Comparison of ENCODE assay signal across 8 cellular contexts in genomic region chr3:149657458-149657795, GRCh38. TPM values are rescaled to one million over a fixed set of nuclear protein-coding genes. Genes with fewer than 3 reads are reported as not detected.
A peak's percentile ranks its signal among the peaks of the same experiment; 100 is the strongest.
DNase-seq lines count a peak whose midpoint lies in the region; ATAC-seq and TF ChIP-seq lines count a peak whose summit lies in the region.

No MANE protein-coding gene starts in this region.

- TF ChIP-seq RAD21 in SK-N-SH (IDR thresholded peaks at IDR 0.05; ENCODE audit: low read length) = no peak

- no peaks in the 10 kb centered on the region for H3K9me3 ChIP-seq in SK-N-SH

- H3K4me3 ChIP-seq in SK-N-SH (ENCODE audit: low read depth in 2 of 2, low read length in 1 of 2) = peak overlapping the region; percentile 67 to 75

- H3K9me2 ChIP-seq in SK-N-SH = no peaks in the 10 kb centered on the region

- H3K4me1 ChIP-seq in SK-N-SH (ENCODE audit: control insufficient read depth in 1 of 2, insufficient read depth in 2 of 2, low read depth in 1 of 2, low read length in 1 of 2) = peaks cover 4 to 31% of the 10 kb centered on the region in 2 experiments; a peak in 2 of 4 replicates

- peaks cover 29% of the 10 kb centered on the region for H4K20me1 ChIP-seq in SK-N-SH (ENCODE audit: insufficient read depth)

- peaks cover 0 to 15% of the 10 kb centered on the region in 2 experiments for H3K36me3 ChIP-seq in SK-N-SH (replicated peaks in 1 of 2; ENCODE audit: control insufficient read depth in 1 of 2, insufficient read depth in 2 of 2, low read length in 1 of 2)

- peak overlapping the region; percentile 81 to 93 for H3K27ac ChIP-seq in SK-N-SH (ENCODE audit: low read depth in 2 of 2, low read length in 1 of 2)
- H3K27ac ChIP-seq in epithelial cell of prostate = peak overlapping the region; percentile 88

- H3K4me2 ChIP-seq in SK-N-SH = peak overlapping the region; percentile 94

- no peak for ATAC-seq in HG02763 (IDR thresholded peaks at IDR 0.05; ENCODE audit: unreplicated experiment)

- H3F3A ChIP-seq in SK-N-SH (replicated peaks; ENCODE audit: insufficient read depth) = peaks cover 26% of the 10 kb centered on the region

- H3K79me2 ChIP-seq in SK-N-SH (ENCODE audit: insufficient read depth) = peaks cover 54% of the 10 kb centered on the region

- POLR2A ChIA-PET in SK-N-SH (lab: Yijun Ruan, JAX) = interaction anchor here (1.1 kb wide), 1 partner anchor 11 kb away, joined by 3 read pairs; no protein-coding TSS in a partner anchor

- H3K27me3 ChIP-seq in SK-N-SH (ENCODE audit: insufficient read depth) = no peaks in the 10 kb centered on the region

- peak; percentile 10 for DNase-seq in activated naive CD4-positive, alpha-beta T cell treated with Interleukin-2 at 50 U/mL for 16 hours
- no peak for DNase-seq in activated naive CD4-positive, alpha-beta T cell (lab: John Stamatoyannopoulos, UW)
- no peak for DNase-seq in SK-N-SH
- DNase-seq in epithelial cell of prostate (ENCODE audit: low read depth, low spot score) = no peak
- DNase-seq in myocyte (ENCODE audit: low read depth) = peak; percentile 62
- DNase-seq in dedifferentiated amniotic fluid mesenchymal stem cell (ENCODE audit: extremely low spot score) = no peak
- no peak for DNase-seq in NCI-H2171 (lab: John Stamatoyannopoulos, UW)

- H2AFZ ChIP-seq in SK-N-SH (ENCODE audit: low read depth) = peak overlapping the region; percentile 71

- no peak for TF ChIP-seq EP300 in SK-N-SH (IDR thresholded peaks at IDR 0.05; ENCODE audit: borderline replicate concordance in 1 of 2, low read depth in 1 of 2, low read length in 1 of 2)

- CTCF ChIA-PET in SK-N-SH (lab: Yijun Ruan, JAX) = interaction anchor here (1.2 to 2.0 kb wide), 2 partner anchors 60 to 145 kb away, joined by 3 to 7 read pairs; no protein-coding TSS in a partner anchor

- H3K9ac ChIP-seq in SK-N-SH = peak overlapping the region; percentile 84

- 2% methylated on average over 7 of the region's 21 CpGs for WGBS in SK-N-SH (ENCODE audit: low lambda C conversion rate)

- no peak for TF ChIP-seq CTCF in SK-N-SH (IDR thresholded peaks at IDR 0.05)

TF ChIP-seq in SK-N-SH, 30 proteins besides CTCF, POLR2A, EP300 and RAD21:
- TF ChIP-seq TEAD4 (IDR thresholded peaks at IDR 0.05; ENCODE audit: borderline replicate concordance, insufficient read depth) (0 out of 2 replicates have a peak, but pooled peaks have one; percentile 4), SMC3 (IDR thresholded peaks at IDR 0.05; ENCODE audit: low read depth, low read length) (no peak), POLR2AphosphoS5 (IDR thresholded peaks at IDR 0.05; ENCODE audit: low read depth, low read length) (no peak), RCOR1 (IDR thresholded peaks at IDR 0.05; ENCODE audit: low read length) (no peak), YY1 (IDR thresholded peaks at IDR 0.05; ENCODE audit: low read depth) (no peak), GATA2 (CRISPR knock-in tag; IDR thresholded peaks at IDR 0.05) (no peak), MAX (IDR thresholded peaks at IDR 0.05; ENCODE audit: low read depth) (no peak)
TF ChIP-seq in SK-N-SH: peak in this region for 1.

RNA-seq across cellular contexts. Expression of gene WWTR1, which starts 0.4 kb away (rescaled TPM):
- 60.6 and 64.1 TPM in 2 replicates for polyA plus RNA-seq in SK-N-SH (2012; rRNA removed)
- polyA plus RNA-seq in SK-N-SH (2012; cell fraction: cytosol; rRNA removed) = 58.4 and 61.3 TPM in 2 replicates
- 62.1 and 86.3 TPM in 2 replicates for polyA plus RNA-seq in SK-N-SH (2012; cell fraction: nucleus; rRNA removed)
- 141 and 259 TPM in 2 replicates for total RNA-seq in myocyte
- 165 TPM for polyA plus RNA-seq in myocyte (2012)

Comparison
In these comparisons a context has a peak if more than half of its experiments do, and no peak if none do; other contexts are left out.
1. DNase-seq: peak in activated naive CD4-positive, alpha-beta T cell treated with Interleukin-2 at 50 U/mL for 16 hours (single experiment) and myocyte (single experiment); none in activated naive CD4-positive, alpha-beta T cell (0 of 4), SK-N-SH (single experiment), epithelial cell of prostate (single experiment), dedifferentiated amniotic fluid mesenchymal stem cell (single experiment) and NCI-H2171 (single experiment).